ENCODE assay signal across 9 cellular contexts in the genomic region with DNA sequence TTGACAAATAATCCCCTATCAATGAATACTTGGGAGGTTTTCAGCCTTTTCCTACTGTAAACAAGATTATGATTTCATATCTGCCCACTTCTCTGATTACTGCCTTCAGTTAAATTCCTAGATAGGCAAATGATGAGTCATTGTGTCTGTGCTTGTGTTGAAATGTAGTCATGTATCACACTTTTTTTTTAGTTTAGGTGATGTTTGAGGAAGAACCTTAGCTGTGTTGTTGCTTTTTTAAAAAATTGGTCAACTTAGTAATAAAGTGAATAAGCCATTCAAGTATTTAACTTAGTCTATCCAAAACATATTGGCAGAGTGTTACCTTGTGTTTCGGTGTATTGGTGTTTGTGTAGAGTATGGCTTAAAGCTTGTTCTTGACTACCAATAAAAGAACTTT.
DNase-seq lines count a peak whose midpoint lies in the region; ATAC-seq and TF ChIP-seq lines count a peak whose summit lies in the region.
"Had no signal": no experiment of that assay in that cellular context is flagged by ENCODE, and none has a peak within 500 bp of the region (broad histone marks: within the 10 kb centered on the region; RNA-seq: fewer than 3 reads in every experiment).

No MANE protein-coding gene starts in this region.

- BruUV-seq in HCT116 (replicated peaks; lab: Mats Ljungman, UMichigan), result no TSS peak

- CTCF ChIA-PET in HCT116 (lab: Charles Lee), result no interaction called here
- CTCF ChIA-PET in activated CD4-positive, alpha-beta memory T cell treated with anti-CD3 and anti-CD28 coated beads for 36 hours (lab: Charles Lee), result no interaction called here

- H3K4me3 ChIP-seq in HCT116 (replicated peaks in 1 of 2; ENCODE audit: low read depth in 1 of 2, low read length in 2 of 2) (no peak overlapping the region), vagina (no peak overlapping the region)

- H3K4me1 ChIP-seq in HCT116 (ENCODE audit: control insufficient read depth in 1 of 2, insufficient read depth in 2 of 2, low read length in 2 of 2) (peaks cover 0 to 20% of the 10 kb centered on the region in 2 experiments; a peak in 2 of 4 replicates), vagina (peaks cover 52% of the 10 kb centered on the region)

- no peak overlapping the region for H2AFZ ChIP-seq in HCT116 (ENCODE audit: low read depth, low read length, poor library complexity, severe bottlenecking)

- peak overlapping the region; percentile 40; the same call in 1 of the 2 replicates for H3K4me2 ChIP-seq in HCT116 (ENCODE audit: low read length)

- peaks cover 46% of the 10 kb centered on the region; the same call in 1 of the 2 replicates for H4K20me1 ChIP-seq in HCT116 (ENCODE audit: insufficient read depth)

- H3K79me2 ChIP-seq in HCT116 (ENCODE audit: insufficient read depth, low read length), result peaks cover 100% of the 10 kb centered on the region

- H3K9me3 ChIP-seq in HCT116 (ENCODE audit: control insufficient read depth in 1 of 2, insufficient read depth in 1 of 2, low read depth in 1 of 2, low read length in 2 of 2) (no peaks in the 10 kb centered on the region), vagina (no peaks in the 10 kb centered on the region)

- peaks cover 58% of the 10 kb centered on the region for H3K4me1 Mint-ChIP-seq in activated CD4-positive, alpha-beta memory T cell treated with anti-CD3 and anti-CD28 coated beads for 36 hours (ENCODE audit: low read depth)
- H3K4me1 Mint-ChIP-seq in immature natural killer cell, result peaks cover 58 to 79% of the 10 kb centered on the region in 2 donors

- ATAC-seq in HCT116, result peak; percentile 52; the same call in 1 of the 2 replicates
- ATAC-seq in HG03432 (IDR thresholded peaks at IDR 0.05; ENCODE audit: unreplicated experiment), result no peak

- TF ChIP-seq CTCF in HCT116 (IDR thresholded peaks at IDR 0.05 in 2 of 3, conservative IDR thresholded peaks at IDR 0.05 in 1 of 3; ENCODE audit: borderline replicate concordance in 1 of 3, insufficient read depth in 1 of 3, low read depth in 2 of 3, low read length in 2 of 3) (no peak), vagina (IDR thresholded peaks at IDR 0.05) (no peak)

- peak overlapping the region; percentile 71 for H3K27ac Mint-ChIP-seq in activated CD4-positive, alpha-beta memory T cell treated with anti-CD3 and anti-CD28 coated beads for 36 hours
- H3K27ac Mint-ChIP-seq in immature natural killer cell, result peak overlapping the region; percentile 5 to 64 (median 15)

- peaks cover 51% of the 10 kb centered on the region for H3K36me3 Mint-ChIP-seq in activated CD4-positive, alpha-beta memory T cell treated with anti-CD3 and anti-CD28 coated beads for 36 hours
- H3K36me3 Mint-ChIP-seq in immature natural killer cell, result peaks cover 14 to 26% (median 14%) of the 10 kb centered on the region in 3 donors

- peaks cover 31 to 33% of the 10 kb centered on the region in 2 experiments for H3K36me3 ChIP-seq in HCT116 (ENCODE audit: control insufficient read depth in 1 of 2, insufficient read depth in 2 of 2, low read length in 2 of 2)
- peaks cover 0 to 33% of the 10 kb centered on the region in 2 donors for H3K36me3 ChIP-seq in vagina

- TF ChIP-seq RAD21 in HCT116 (IDR thresholded peaks at IDR 0.05; ENCODE audit: low read depth), result no peak

- TF ChIP-seq POLR2A in HCT116 (IDR thresholded peaks at IDR 0.05; ENCODE audit: borderline replicate concordance, extremely low read depth, insufficient read depth, insufficient read length) (no peak), vagina (IDR thresholded peaks at IDR 0.05) (no peak)

- H3K4me3 Mint-ChIP-seq in activated CD4-positive, alpha-beta memory T cell treated with anti-CD3 and anti-CD28 coated beads for 36 hours, result peak overlapping the region; percentile 23
- H3K4me3 Mint-ChIP-seq in immature natural killer cell, result peak overlapping the region in 2 of 5 donors; percentile 22 to 23

- POLR2A ChIA-PET in HCT116 (lab: Charles Lee), result interaction anchor here (0.6 kb wide), 1 partner anchor 48 kb away, joined by 3 read pairs; no protein-coding TSS in a partner anchor
- POLR2A ChIA-PET in activated CD4-positive, alpha-beta memory T cell treated with anti-CD3 and anti-CD28 coated beads for 36 hours (lab: Charles Lee), result no interaction called here

- DNase-seq in AG08395 (ENCODE audit: low spot score) (peak; percentile 56), HCT116 (ENCODE audit: low read depth, low spot score) (peak; percentile 2), immature natural killer cell (no peak), medulla oblongata (ENCODE audit: extremely low spot score) (no peak), NCI-H187 (lab: John Stamatoyannopoulos, UW) (no peak), vagina (ENCODE audit: extremely low spot score in 2 of 2) (no peak)
- DNase-seq in activated CD4-positive, alpha-beta memory T cell treated with anti-CD3 and anti-CD28 coated beads for 36 hours, result no peak
- DNase-seq: NCI-H2171 treated with DMSO at 0.1 percent for 48 hours had no signal

- RAD21 ChIA-PET in HCT116 (lab: Charles Lee; ENCODE audit: low non-redundant PET in 1 of 2, low total read pairs in 2 of 2, uncharacterized antibody in 2 of 2, unreplicated experiment in 2 of 2), result no interaction called here

- H3K9me2 ChIP-seq in HCT116 (ENCODE audit: insufficient read depth), result no peaks in the 10 kb centered on the region

- no peaks in the 10 kb centered on the region for H3K27me3 Mint-ChIP-seq in activated CD4-positive, alpha-beta memory T cell treated with anti-CD3 and anti-CD28 coated beads for 36 hours
- H3K27me3 Mint-ChIP-seq in immature natural killer cell (ENCODE audit: low read depth in 3 of 3), result no peaks in the 10 kb centered on the region

- no peaks in the 10 kb centered on the region for H3K9me3 Mint-ChIP-seq in activated CD4-positive, alpha-beta memory T cell treated with anti-CD3 and anti-CD28 coated beads for 36 hours
- no peaks in the 10 kb centered on the region for H3K9me3 Mint-ChIP-seq in immature natural killer cell

- H3K9ac ChIP-seq in HCT116 (ENCODE audit: low read length), result no peak overlapping the region

- H3K27ac ChIP-seq in HCT116 (ENCODE audit: low read depth, low read length) (no peak overlapping the region), vagina (no peak overlapping the region)

- no peaks in the 10 kb centered on the region for H3K27me3 ChIP-seq in HCT116 (ENCODE audit: insufficient read depth, low read length)
- no peaks in the 10 kb centered on the region for H3K27me3 ChIP-seq in vagina

- intact Hi-C loops in HCT116 (cut with micrococcal nuclease), result no loop called here
- intact Hi-C loops in activated CD4-positive, alpha-beta memory T cell treated with anti-CD3 and anti-CD28 coated beads for 36 hours (cut with micrococcal nuclease), result loop anchor here (5.0 to 10.0 kb wide), 2 partner anchors 61 to 158 kb away; a partner anchor contains a TSS
- intact Hi-C loops in vagina (cut with DNase I), result no loop called here

TF ChIP-seq in HCT116, 20 proteins besides CTCF, POLR2A, EP300 and RAD21:
- TF ChIP-seq TCF7L2 (IDR thresholded peaks at IDR 0.05; ENCODE audit: borderline replicate concordance, extremely low read depth, insufficient read depth, insufficient read length) (no peak), FOSL1 (IDR thresholded peaks at IDR 0.05; ENCODE audit: low read depth) (peak; percentile 54), CEBPB (IDR thresholded peaks at IDR 0.05; ENCODE audit: low read depth) (peak; percentile 69; the same call in 1 of the 2 replicates), JUND (IDR thresholded peaks at IDR 0.05) (peak; percentile 34; the same call in 1 of the 2 replicates), EZH2phosphoT487 (IDR thresholded peaks at IDR 0.05; ENCODE audit: borderline replicate concordance) (no peak), CBX3 (IDR thresholded peaks at IDR 0.05; ENCODE audit: low read depth) (0 out of 2 replicates have a peak, but pooled peaks have one; percentile 36), SP1 (IDR thresholded peaks at IDR 0.05; ENCODE audit: low read depth) (peak; percentile 29; the same call in 1 of the 2 replicates), EZH2 (IDR thresholded peaks at IDR 0.05) (no peak), POLR2AphosphoS5 (IDR thresholded peaks at IDR 0.05; ENCODE audit: low read depth, low read length) (no peak), ZNF274 (IDR thresholded peaks at IDR 0.05; ENCODE audit: low read depth, low read length) (no peak)
- TF ChIP-seq, protein P1, sequence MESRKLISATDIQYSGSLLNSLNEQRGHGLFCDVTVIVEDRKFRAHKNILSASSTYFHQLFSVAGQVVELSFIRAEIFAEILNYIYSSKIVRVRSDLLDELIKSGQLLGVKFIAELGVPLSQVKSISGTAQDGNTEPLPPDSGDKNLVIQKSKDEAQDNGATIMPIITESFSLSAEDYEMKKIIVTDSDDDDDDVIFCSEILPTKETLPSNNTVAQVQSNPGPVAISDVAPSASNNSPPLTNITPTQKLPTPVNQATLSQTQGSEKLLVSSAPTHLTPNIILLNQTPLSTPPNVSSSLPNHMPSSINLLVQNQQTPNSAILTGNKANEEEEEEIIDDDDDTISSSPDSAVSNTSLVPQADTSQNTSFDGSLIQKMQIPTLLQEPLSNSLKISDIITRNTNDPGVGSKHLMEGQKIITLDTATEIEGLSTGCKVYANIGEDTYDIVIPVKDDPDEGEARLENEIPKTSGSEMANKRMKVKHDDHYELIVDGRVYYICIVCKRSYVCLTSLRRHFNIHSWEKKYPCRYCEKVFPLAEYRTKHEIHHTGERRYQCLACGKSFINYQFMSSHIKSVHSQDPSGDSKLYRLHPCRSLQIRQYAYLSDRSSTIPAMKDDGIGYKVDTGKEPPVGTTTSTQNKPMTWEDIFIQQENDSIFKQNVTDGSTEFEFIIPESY (IDR thresholded peaks at IDR 0.05; ENCODE audit: extremely low read depth, insufficient replicate concordance, low read length), result no peak
- TF ChIP-seq, protein P2, sequence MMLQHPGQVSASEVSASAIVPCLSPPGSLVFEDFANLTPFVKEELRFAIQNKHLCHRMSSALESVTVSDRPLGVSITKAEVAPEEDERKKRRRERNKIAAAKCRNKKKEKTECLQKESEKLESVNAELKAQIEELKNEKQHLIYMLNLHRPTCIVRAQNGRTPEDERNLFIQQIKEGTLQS (IDR thresholded peaks at IDR 0.05), result no peak

Comparison
In these comparisons a context has a peak if more than half of its experiments do, and no peak if none do; other contexts are left out.
1. DNase-seq: peak in AG08395 (single experiment) and HCT116 (single experiment); none in activated CD4-positive, alpha-beta memory T cell treated with anti-CD3 and anti-CD28 coated beads for 36 hours (single experiment), immature natural killer cell (0 of 3), medulla oblongata (single experiment), NCI-H187 (0 of 2) and vagina (0 of 2).